In the genomic region with DNA sequence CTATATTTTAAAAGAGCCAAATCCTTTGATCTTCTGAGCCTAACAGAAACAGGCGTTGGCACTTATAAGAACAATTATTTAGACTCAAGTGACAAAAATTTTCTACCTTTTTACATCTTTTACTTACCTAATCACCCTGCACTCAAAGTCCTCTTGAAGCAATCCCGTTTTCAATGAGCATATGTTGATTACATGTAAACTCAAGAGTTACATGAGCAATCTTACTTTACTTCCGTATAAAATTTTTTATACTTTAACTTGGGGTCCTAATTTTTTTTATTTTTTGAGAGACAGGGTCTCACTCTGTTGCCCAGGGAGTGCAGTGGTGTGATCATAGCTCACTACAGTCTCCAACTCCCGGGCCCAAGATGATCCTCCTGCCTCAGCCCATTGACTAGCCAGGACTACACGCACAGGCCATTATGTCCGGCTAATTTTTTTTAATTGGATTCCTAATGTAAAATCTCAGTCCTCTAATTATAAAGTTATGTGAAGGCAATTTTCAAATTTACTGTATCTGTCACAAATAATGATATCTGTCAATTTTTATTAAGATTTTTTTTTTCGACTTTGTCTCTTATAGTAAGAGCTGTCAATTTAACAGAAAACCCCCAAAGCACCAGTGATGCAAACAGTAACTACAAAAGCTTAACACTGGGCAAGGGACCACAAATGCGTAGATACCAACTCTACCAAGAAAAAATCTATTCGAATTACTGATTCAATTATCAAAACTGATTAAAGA, we compare ENCODE assay signal across 7 cellular contexts. TPM values are rescaled to one million over a fixed set of nuclear protein-coding genes. Genes with fewer than 3 reads are reported as not detected.
DNase-seq lines count a peak whose midpoint lies in the region; ATAC-seq lines count a peak whose summit lies in the region.

No MANE protein-coding gene starts in this region.

- no peaks in the 10 kb centered on the region for H3K9me3 ChIP-seq in HUES6 (ENCODE audit: control insufficient read depth, insufficient read depth, low read depth, low read length)

- H3K9ac ChIP-seq in HUES6 (ENCODE audit: low read length): no peak overlapping the region

- H3K9me3 Mint-ChIP-seq in activated CD4-positive, alpha-beta memory T cell treated with anti-CD3 and anti-CD28 coated beads, Interleukin-2, amount 10 ng/mL, durations not matched to agents 7 days and 5 days: no peaks in the 10 kb centered on the region
- H3K9me3 Mint-ChIP-seq in stimulated activated naive CD8-positive, alpha-beta T cell treated with anti-CD3 and anti-CD28 coated beads, Interleukin-15, amount 100 ng/mL, for 72 hours: no peaks in the 10 kb centered on the region

- peak overlapping the region; percentile 91 for H3K4me3 ChIP-seq in HUES6 (ENCODE audit: low read depth, low read length)
- peak overlapping the region; percentile 98 for H3K4me3 ChIP-seq in iPS-11a (ENCODE audit: low read depth, low read length)

- H3K36me3 ChIP-seq in HUES6 (ENCODE audit: control insufficient read depth, insufficient read depth, low read length): peaks cover 29% of the 10 kb centered on the region

- peaks cover 58% of the 10 kb centered on the region for H3K4me1 Mint-ChIP-seq in activated CD4-positive, alpha-beta memory T cell treated with anti-CD3 and anti-CD28 coated beads, Interleukin-2, amount 10 ng/mL, durations not matched to agents 7 days and 5 days
- peaks cover 76% of the 10 kb centered on the region for H3K4me1 Mint-ChIP-seq in stimulated activated naive CD8-positive, alpha-beta T cell treated with anti-CD3 and anti-CD28 coated beads, Interleukin-15, amount 100 ng/mL, for 72 hours

- POLR2A ChIA-PET in activated CD4-positive, alpha-beta memory T cell treated with anti-CD3 and anti-CD28 coated beads, Interleukin-2, amount 10 ng/mL, durations not matched to agents 7 days and 5 days (lab: Charles Lee): interaction anchor here (1.1 kb wide), 2 partner anchors 170 to 609 kb away, joined by 3 read pairs; partner anchors contain the start of gene MSH6

- H3K27ac Mint-ChIP-seq in activated CD4-positive, alpha-beta memory T cell treated with anti-CD3 and anti-CD28 coated beads, Interleukin-2, amount 10 ng/mL, durations not matched to agents 7 days and 5 days: peak overlapping the region; percentile 95
- peak overlapping the region; percentile 98 for H3K27ac Mint-ChIP-seq in stimulated activated naive CD8-positive, alpha-beta T cell treated with anti-CD3 and anti-CD28 coated beads, Interleukin-15, amount 100 ng/mL, for 72 hours

- H3K36me3 Mint-ChIP-seq in activated CD4-positive, alpha-beta memory T cell treated with anti-CD3 and anti-CD28 coated beads, Interleukin-2, amount 10 ng/mL, durations not matched to agents 7 days and 5 days (ENCODE audit: low read depth): peaks cover 51% of the 10 kb centered on the region

- ATAC-seq in stimulated activated naive CD8-positive, alpha-beta T cell treated with anti-CD3 and anti-CD28 coated beads, Interleukin-15, amount 100 ng/mL, for 72 hours: no peak

- H3K4me1 ChIP-seq in HUES6 (ENCODE audit: control insufficient read depth, insufficient read depth, low read length): peaks cover 50% of the 10 kb centered on the region

- H3K4me3 Mint-ChIP-seq in activated CD4-positive, alpha-beta memory T cell treated with anti-CD3 and anti-CD28 coated beads, Interleukin-2, amount 10 ng/mL, durations not matched to agents 7 days and 5 days: peak overlapping the region; percentile 94
- peak overlapping the region; percentile 94 to 98 for H3K4me3 Mint-ChIP-seq in stimulated activated naive CD8-positive, alpha-beta T cell treated with anti-CD3 and anti-CD28 coated beads, Interleukin-15, amount 100 ng/mL, for 72 hours

- H3K27me3 Mint-ChIP-seq in activated CD4-positive, alpha-beta memory T cell treated with anti-CD3 and anti-CD28 coated beads, Interleukin-2, amount 10 ng/mL, durations not matched to agents 7 days and 5 days: peaks cover 2% of the 10 kb centered on the region
- no peaks in the 10 kb centered on the region for H3K27me3 Mint-ChIP-seq in stimulated activated naive CD8-positive, alpha-beta T cell treated with anti-CD3 and anti-CD28 coated beads, Interleukin-15, amount 100 ng/mL, for 72 hours

- CTCF ChIA-PET in activated CD4-positive, alpha-beta memory T cell treated with anti-CD3 and anti-CD28 coated beads, Interleukin-2, amount 10 ng/mL, durations not matched to agents 7 days and 5 days (lab: Charles Lee): interaction anchor here (1.2 kb wide), 1 partner anchor 149 kb away, joined by 3 read pairs; no protein-coding TSS in a partner anchor

- no peaks in the 10 kb centered on the region for H3K27me3 ChIP-seq in HUES6 (ENCODE audit: control insufficient read depth, insufficient read depth, low read length)

- DNase-seq in activated CD4-positive, alpha-beta memory T cell treated with anti-CD3 and anti-CD28 coated beads, Interleukin-2, amount 10 ng/mL, durations not matched to agents 7 days and 5 days: no peak
- no peak for DNase-seq in stimulated activated naive CD8-positive, alpha-beta T cell treated with anti-CD3 and anti-CD28 coated beads, Interleukin-15, amount 100 ng/mL, for 72 hours
- DNase-seq in NCI-H2081 treated with DMSO at 0.1 percent for 48 hours (lab: John Stamatoyannopoulos, UW) (no peak), OCI-M2 (lab: John Stamatoyannopoulos, UW; ENCODE audit: unreplicated experiment) (no peak), NCI-H526 (lab: John Stamatoyannopoulos, UW) (no peak)

- no peak overlapping the region for H3K27ac ChIP-seq in HUES6 (ENCODE audit: low read depth, low read length)

RNA-seq across cellular contexts. Expression of gene CALM2, which starts 2.2 kb away (rescaled TPM):
- 100 to 1,000 TPM; 426 to 432 TPM for total RNA-seq in activated CD4-positive, alpha-beta memory T cell treated with anti-CD3 and anti-CD28 coated beads, Interleukin-2, amount 10 ng/mL, durations not matched to agents 7 days and 5 days

RNA-seq across cellular contexts. Expression of gene STPG4, which starts 19.1 kb away (rescaled TPM):
- total RNA-seq in activated CD4-positive, alpha-beta memory T cell treated with anti-CD3 and anti-CD28 coated beads, Interleukin-2, amount 10 ng/mL, durations not matched to agents 7 days and 5 days: under 1 TPM in 1 of 2 experiments, not detected in 1; 0.13 TPM
